ENCODE assay signal across 30 cellular contexts in genomic region chr6:73382462-73383113, GRCh38. TPM values are rescaled to one million over a fixed set of nuclear protein-coding genes. Genes with fewer than 3 reads are reported as not detected.
DNase-seq lines count a peak whose midpoint lies in the region; ATAC-seq, FAIRE-seq and TF ChIP-seq lines count a peak whose summit lies in the region.
"Had no signal": no experiment of that assay in that cellular context is flagged by ENCODE, and none has a peak within 500 bp of the region (broad histone marks: within the 10 kb centered on the region; RNA-seq: fewer than 3 reads in every experiment).

No MANE protein-coding gene starts in this region.

- no peaks in the 10 kb centered on the region for H3K4me1 Mint-ChIP-seq in progenitor cell of endocrine pancreas (ENCODE audit: low read depth)
- H3K4me1 Mint-ChIP-seq: activated CD8-positive, alpha-beta memory T cell treated with anti-CD3 and anti-CD28 coated beads, Interleukin-2, amount 10 ng/mL, durations not matched to agents 7 days and 5 days; activated naive CD4-positive, alpha-beta T cell treated with anti-CD3 and anti-CD28 coated beads, Interleukin-2, amount 50 U/mL, for 24 hours; CD8-positive, alpha-beta memory T cell; nephron progenitor cell; stimulated activated naive B cell treated with anti-CD40 and anti-IgM and Interleukin-4, amounts not matched to agents 10 μg/mL and 1 μg/mL and 100 μg/mL, for 72 hours; T-cell had no signal

- no peak overlapping the region for H3K27ac Mint-ChIP-seq in progenitor cell of endocrine pancreas
- H3K27ac Mint-ChIP-seq: activated CD8-positive, alpha-beta memory T cell treated with anti-CD3 and anti-CD28 coated beads, Interleukin-2, amount 10 ng/mL, durations not matched to agents 7 days and 5 days; activated naive CD4-positive, alpha-beta T cell treated with anti-CD3 and anti-CD28 coated beads, Interleukin-2, amount 50 U/mL, for 24 hours; activated T-helper 1 cell treated with anti-CD3 and anti-CD28 coated beads, Interleukin-12 subunit alpha, Interleukin-12 subunit beta, Interleukin-2, Interleukin-4 antibody, amounts not matched to agents 30 ng/mL and 10 ng/mL and 1 ng/mL, durations not matched to agents 14 hours and 24 hours and 36 hours; nephron progenitor cell; stimulated activated naive B cell treated with anti-CD40 and anti-IgM and Interleukin-4, amounts not matched to agents 10 μg/mL and 1 μg/mL and 100 μg/mL, for 72 hours; T-cell had no signal

- H3K27ac ChIP-seq in PC-3 (ENCODE audit: low read length) (no peak overlapping the region), small intestine (ENCODE audit: low read depth in 1 of 2, low read length in 1 of 2) (no peak overlapping the region)
- H3K27ac ChIP-seq: heart left ventricle, tibial artery had no signal

- no peak overlapping the region for H2AFZ ChIP-seq in PC-3 (ENCODE audit: low read length)

- no peak overlapping the region for H3K9ac ChIP-seq in PC-3 (ENCODE audit: low read length)

- H3K9me2 ChIP-seq in PC-3 (replicated peaks; ENCODE audit: low read length), result no peaks in the 10 kb centered on the region

- no peak overlapping the region for H3K4me3 ChIP-seq in PC-3 (ENCODE audit: low read length)
- no peak overlapping the region for H3K4me3 ChIP-seq in small intestine (ENCODE audit: low read depth in 1 of 2, low read length in 2 of 2)
- H3K4me3 ChIP-seq: heart left ventricle, tibial artery had no signal

- no peak overlapping the region for H3K4me3 Mint-ChIP-seq in progenitor cell of endocrine pancreas (ENCODE audit: low read depth)
- H3K4me3 Mint-ChIP-seq: activated CD8-positive, alpha-beta memory T cell treated with anti-CD3 and anti-CD28 coated beads, Interleukin-2, amount 10 ng/mL, durations not matched to agents 7 days and 5 days; activated naive CD4-positive, alpha-beta T cell treated with anti-CD3 and anti-CD28 coated beads, Interleukin-2, amount 50 U/mL, for 24 hours; activated T-helper 1 cell treated with anti-CD3 and anti-CD28 coated beads, Interleukin-12 subunit alpha, Interleukin-12 subunit beta, Interleukin-2, Interleukin-4 antibody, amounts not matched to agents 30 ng/mL and 10 ng/mL and 1 ng/mL, durations not matched to agents 14 hours and 24 hours and 36 hours; CD8-positive, alpha-beta memory T cell; nephron progenitor cell; stimulated activated naive B cell treated with anti-CD40 and anti-IgM and Interleukin-4, amounts not matched to agents 10 μg/mL and 1 μg/mL and 100 μg/mL, for 72 hours; T-cell had no signal

- CTCF ChIA-PET in PC-3 (lab: Charles Lee), result no interaction called here

- H3K4me2 ChIP-seq in PC-3 (ENCODE audit: low read length), result no peak overlapping the region

- H3K4me1 ChIP-seq in PC-3 (ENCODE audit: insufficient read depth, low read length) (no peaks in the 10 kb centered on the region), small intestine (ENCODE audit: control insufficient read depth in 2 of 2, insufficient read depth in 1 of 2, low read depth in 1 of 2, low read length in 1 of 2) (no peaks in the 10 kb centered on the region)
- H3K4me1 ChIP-seq: heart left ventricle, tibial artery had no signal

- DNase-seq in HCEC 1CT (peak; percentile 29), PC-3 (peak; percentile 37), small intestine (peak; percentile 6), progenitor cell of endocrine pancreas (ENCODE audit: low spot score, unreplicated experiment) (no peak)
- DNase-seq: activated CD4-positive, alpha-beta T cell treated with anti-CD3 and anti-CD28 coated beads for 48 hours; activated CD8-positive, alpha-beta memory T cell treated with anti-CD3 and anti-CD28 coated beads, Interleukin-2, amount 10 ng/mL, durations not matched to agents 7 days and 5 days; AML-193; CD8-positive, alpha-beta memory T cell; DND-41; effector memory CD4-positive, alpha-beta T cell; heart left ventricle; KG1; NCI-H1048; NCI-H2029; NCI-H510A treated with DMSO at 0.1 percent for 48 hours; nephron progenitor cell; posterior cingulate gyrus; SHP77 treated with DMSO at 0.1 percent for 48 hours; stimulated activated CD4-positive, alpha-beta T cell treated with anti-CD3 and anti-CD28 coated beads, Interleukin-2, amount 100 ng/mL, for 24 hours; stimulated activated naive B cell treated with anti-CD40 and anti-IgM and Interleukin-4, amounts not matched to agents 10 μg/mL and 1 μg/mL and 100 μg/mL, for 72 hours; T-cell; tibial artery had no signal

- H3K36me3 ChIP-seq in PC-3 (ENCODE audit: low read depth, low read length), result no peaks in the 10 kb centered on the region
- H3K36me3 ChIP-seq in small intestine (ENCODE audit: control insufficient read depth in 2 of 2, insufficient read depth in 2 of 2, low read length in 2 of 2), result no peaks in the 10 kb centered on the region
- H3K36me3 ChIP-seq: heart left ventricle, tibial artery had no signal

- H3K9me3 ChIP-seq in PC-3 (ENCODE audit: low read length), result no peaks in the 10 kb centered on the region
- no peaks in the 10 kb centered on the region for H3K9me3 ChIP-seq in small intestine (ENCODE audit: control insufficient read depth, low read depth)
- H3K9me3 ChIP-seq: heart left ventricle, tibial artery had no signal

- H3K27me3 Mint-ChIP-seq in progenitor cell of endocrine pancreas, result no peaks in the 10 kb centered on the region
- H3K27me3 Mint-ChIP-seq: activated CD8-positive, alpha-beta memory T cell treated with anti-CD3 and anti-CD28 coated beads, Interleukin-2, amount 10 ng/mL, durations not matched to agents 7 days and 5 days; activated naive CD4-positive, alpha-beta T cell treated with anti-CD3 and anti-CD28 coated beads, Interleukin-2, amount 50 U/mL, for 24 hours; CD8-positive, alpha-beta memory T cell; stimulated activated naive B cell treated with anti-CD40 and anti-IgM and Interleukin-4, amounts not matched to agents 10 μg/mL and 1 μg/mL and 100 μg/mL, for 72 hours; T-cell had no signal

- H3K27me3 ChIP-seq in PC-3 (ENCODE audit: low read length) (no peaks in the 10 kb centered on the region), small intestine (ENCODE audit: control insufficient read depth in 2 of 2, insufficient read depth in 2 of 2, low read length in 2 of 2) (no peaks in the 10 kb centered on the region)
- H3K27me3 ChIP-seq: tibial artery had no signal

- POLR2A ChIA-PET in PC-3 (lab: Charles Lee; ENCODE audit: unreplicated experiment), result no interaction called here

- 83 to 90% (median 87%) methylated on average over 6 of the region's 6 CpGs for WGBS in small intestine, 3 donors

- intact Hi-C loops in PC-3 (cut with micrococcal nuclease), result no loop called here

- H3K36me3 Mint-ChIP-seq in progenitor cell of endocrine pancreas (ENCODE audit: insufficient read depth), result no peaks in the 10 kb centered on the region
- H3K36me3 Mint-ChIP-seq: activated CD8-positive, alpha-beta memory T cell treated with anti-CD3 and anti-CD28 coated beads, Interleukin-2, amount 10 ng/mL, durations not matched to agents 7 days and 5 days; activated naive CD4-positive, alpha-beta T cell treated with anti-CD3 and anti-CD28 coated beads, Interleukin-2, amount 50 U/mL, for 24 hours; stimulated activated naive B cell treated with anti-CD40 and anti-IgM and Interleukin-4, amounts not matched to agents 10 μg/mL and 1 μg/mL and 100 μg/mL, for 72 hours; T-cell had no signal

- H4K20me1 ChIP-seq in PC-3 (ENCODE audit: low read length), result no peaks in the 10 kb centered on the region

- no peak for ATAC-seq in PC-3
- peak; percentile 32 for ATAC-seq in esophagus mucosa
- no peak for ATAC-seq in GM18870 (IDR thresholded peaks at IDR 0.05; ENCODE audit: unreplicated experiment)
- ATAC-seq in GM18868 (IDR thresholded peaks at IDR 0.05; ENCODE audit: unreplicated experiment), result no peak
- ATAC-seq: activated CD8-positive, alpha-beta memory T cell treated with anti-CD3 and anti-CD28 coated beads, Interleukin-2, amount 10 ng/mL, durations not matched to agents 7 days and 5 days; heart left ventricle; left lobe of liver; stimulated activated naive B cell treated with anti-CD40 and anti-IgM and Interleukin-4, amounts not matched to agents 10 μg/mL and 1 μg/mL and 100 μg/mL, for 72 hours; T-cell had no signal

- no peaks in the 10 kb centered on the region for H3K9me3 Mint-ChIP-seq in progenitor cell of endocrine pancreas (ENCODE audit: low read depth)
- H3K9me3 Mint-ChIP-seq: activated naive CD4-positive, alpha-beta T cell treated with anti-CD3 and anti-CD28 coated beads, Interleukin-2, amount 50 U/mL, for 24 hours; activated T-helper 1 cell treated with anti-CD3 and anti-CD28 coated beads, Interleukin-12 subunit alpha, Interleukin-12 subunit beta, Interleukin-2, Interleukin-4 antibody, amounts not matched to agents 30 ng/mL and 10 ng/mL and 1 ng/mL, durations not matched to agents 14 hours and 24 hours and 36 hours; CD8-positive, alpha-beta memory T cell; nephron progenitor cell; stimulated activated naive B cell treated with anti-CD40 and anti-IgM and Interleukin-4, amounts not matched to agents 10 μg/mL and 1 μg/mL and 100 μg/mL, for 72 hours; T-cell had no signal

- BruUV-seq in PC-3 (replicated peaks; lab: Mats Ljungman, UMichigan), result no TSS peak

- TF ChIP-seq CTCF in PC-3 (conservative IDR thresholded peaks at IDR 0.05; ENCODE audit: low read depth, low read length) (no peak), progenitor cell of endocrine pancreas (IDR thresholded peaks at IDR 0.05; ENCODE audit: unreplicated experiment) (no peak)

- FAIRE-seq in small intestine (lab: Jason Lieb, UNC), result no peak

- H3F3A ChIP-seq in PC-3 (ENCODE audit: low read length, unreplicated experiment), result no peaks in the 10 kb centered on the region

- H3K79me2 ChIP-seq in PC-3 (ENCODE audit: low read length), result no peaks in the 10 kb centered on the region

RNA-seq across cellular contexts. Expression of gene DDX43, which starts 12.0 kb away (rescaled TPM):
- not detected in 2 replicates for total RNA-seq in PC-3 (2014; rRNA removed)
- 0.56 TPM for total RNA-seq in esophagus mucosa
- 1 to 10 TPM in 1 of 3 donors, under 1 TPM in 1, not detected in 1; 0.39 to 1.6 TPM for polyA plus RNA-seq in small intestine
- not detected in 2 replicates for total RNA-seq in progenitor cell of endocrine pancreas
- total RNA-seq: chondrocyte, skeletal muscle tissue had no signal

RNA-seq across cellular contexts. Expression of gene OOEP, which starts 12.9 kb away (rescaled TPM):
- total RNA-seq in PC-3 (2014; rRNA removed), result not detected in 2 replicates
- 0.36 TPM for total RNA-seq in esophagus mucosa
- polyA plus RNA-seq in small intestine, result under 1 TPM in 1 of 3 donors, not detected in 2; 0.16 TPM
- total RNA-seq in progenitor cell of endocrine pancreas, result not detected in 2 replicates
- total RNA-seq: chondrocyte, heart left ventricle, skeletal muscle tissue had no signal
- polyA plus RNA-seq: CD8-positive, alpha-beta memory T cell; heart left ventricle had no signal

RNA-seq across cellular contexts. Expression of gene KHDC3L, which starts 20.1 kb away (rescaled TPM):
- total RNA-seq in PC-3 (2014; rRNA removed), result not detected in 2 replicates
- not detected for total RNA-seq in esophagus mucosa
- polyA plus RNA-seq in small intestine, result not detected
- total RNA-seq in progenitor cell of endocrine pancreas, result not detected in 2 replicates
- total RNA-seq: activated CD8-positive, alpha-beta memory T cell treated with anti-CD3 and anti-CD28 coated beads, Interleukin-2, amount 10 ng/mL, durations not matched to agents 7 days and 5 days; activated T-helper 1 cell treated with anti-CD3 and anti-CD28 coated beads, Interleukin-12 subunit alpha, Interleukin-12 subunit beta, Interleukin-2, Interleukin-4 antibody, amounts not matched to agents 30 ng/mL and 10 ng/mL and 1 ng/mL, durations not matched to agents 14 hours and 24 hours and 36 hours; CD8-positive, alpha-beta memory T cell; chondrocyte; heart left ventricle; left lobe of liver; skeletal muscle tissue; T-cell had no signal
- polyA plus RNA-seq: CD8-positive, alpha-beta memory T cell; heart left ventricle had no signal

RNA-seq across cellular contexts. Expression of gene DPPA5, which starts 28.5 kb away (rescaled TPM):
- not detected in 2 replicates for total RNA-seq in PC-3 (2014; rRNA removed)
- not detected for total RNA-seq in esophagus mucosa
- not detected for polyA plus RNA-seq in small intestine
- total RNA-seq in progenitor cell of endocrine pancreas, result not detected in 2 replicates
- total RNA-seq: activated CD8-positive, alpha-beta memory T cell treated with anti-CD3 and anti-CD28 coated beads, Interleukin-2, amount 10 ng/mL, durations not matched to agents 7 days and 5 days; activated T-helper 1 cell treated with anti-CD3 and anti-CD28 coated beads, Interleukin-12 subunit alpha, Interleukin-12 subunit beta, Interleukin-2, Interleukin-4 antibody, amounts not matched to agents 30 ng/mL and 10 ng/mL and 1 ng/mL, durations not matched to agents 14 hours and 24 hours and 36 hours; CD8-positive, alpha-beta memory T cell; chondrocyte; heart left ventricle; left lobe of liver; skeletal muscle tissue; T-cell had no signal
- polyA plus RNA-seq: CD8-positive, alpha-beta memory T cell; heart left ventricle had no signal
